In the genomic region with DNA sequence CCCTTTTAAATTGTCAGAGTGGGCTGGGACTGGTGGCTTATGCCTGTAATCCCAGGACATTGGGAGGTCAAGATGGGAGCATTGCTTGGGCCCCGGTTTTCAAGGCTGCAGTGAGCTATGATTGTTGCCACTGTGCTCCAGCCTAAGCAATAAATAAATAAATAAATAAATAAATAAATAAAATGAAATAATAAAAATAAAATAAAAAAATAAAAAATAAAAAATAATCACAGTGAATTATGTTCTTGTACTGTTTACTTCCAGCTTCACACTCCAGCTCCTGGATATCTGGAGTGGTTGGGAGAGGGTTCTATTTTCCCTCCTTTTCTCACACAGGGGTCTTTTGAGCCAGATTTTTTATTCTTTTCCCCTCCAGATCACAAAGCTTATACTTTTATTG, we compare ENCODE assay signal across 38 cellular contexts.
"Had no signal": no experiment of that assay in that cellular context is flagged by ENCODE, and none has a peak within 500 bp of the region (broad histone marks: within the 10 kb centered on the region; RNA-seq: fewer than 3 reads in every experiment).

No MANE protein-coding gene starts in this region.

- H3K4me1 Mint-ChIP-seq: activated CD4-positive, alpha-beta memory T cell treated with anti-CD3 and anti-CD28 coated beads, Interleukin-2, amount 10 ng/mL, durations not matched to agents 7 days and 5 days; activated CD4-positive, alpha-beta T cell treated with anti-CD3 and anti-CD28 coated beads for 36 hours; activated CD4-positive, alpha-beta T cell treated with anti-CD3 and anti-CD28 coated beads, Interleukin-2, amount 10 ng/mL, durations not matched to agents 7 days and 5 days; activated naive CD4-positive, alpha-beta T cell treated with anti-CD3 and anti-CD28 coated beads, Interleukin-2, amount 10 ng/mL, durations not matched to agents 7 days and 5 days; activated naive CD4-positive, alpha-beta T cell treated with anti-CD3 and anti-CD28 coated beads, Interleukin-2, amount 50 U/mL, for 24 hours; activated naive CD8-positive, alpha-beta T cell treated with anti-CD3 and anti-CD28 coated beads, Interleukin-2, amount 50 U/mL, for 24 hours; brain; central memory CD8-positive, alpha-beta T cell had no signal

- H3K27me3 ChIP-seq: ascending aorta, cardiac muscle cell had no signal

- FAIRE-seq: bronchial epithelial cell, TTC549 had no signal

- H3K9me3 Mint-ChIP-seq: activated CD4-positive, alpha-beta memory T cell treated with anti-CD3 and anti-CD28 coated beads, Interleukin-2, amount 10 ng/mL, durations not matched to agents 7 days and 5 days; activated CD4-positive, alpha-beta T cell treated with anti-CD3 and anti-CD28 coated beads, Interleukin-2, amount 10 ng/mL, durations not matched to agents 7 days and 5 days; activated naive CD4-positive, alpha-beta T cell treated with anti-CD3 and anti-CD28 coated beads, Interleukin-2, amount 10 ng/mL, durations not matched to agents 7 days and 5 days; activated naive CD4-positive, alpha-beta T cell treated with anti-CD3 and anti-CD28 coated beads, Interleukin-2, amount 50 U/mL, for 24 hours; activated naive CD8-positive, alpha-beta T cell treated with anti-CD3 and anti-CD28 coated beads, Interleukin-2, amount 10 ng/mL, durations not matched to agents 7 days and 5 days; activated naive CD8-positive, alpha-beta T cell treated with anti-CD3 and anti-CD28 coated beads, Interleukin-2, amount 50 U/mL, for 24 hours; activated T-cell treated with anti-CD3 and anti-CD28 coated beads, Interleukin-2, amount 50 U/mL, for 24 hours; activated T-helper 2 cell treated with anti-CD3 and anti-CD28 coated beads, Interferon-gamma antibody, Interleukin-2, Interleukin-4, amounts not matched to agents 10 μg/mL and 5 μg/mL and 100 μg/mL, durations not matched to agents 14 hours and 24 hours and 36 hours; brain; central memory CD8-positive, alpha-beta T cell; T-helper 1 cell treated with Interleukin-12 subunit alpha and Interleukin-12 subunit beta and Interleukin-4 antibody, amounts not matched to agents 30 μg/mL and 1 μg/mL, for 36 hours; T-helper 2 cell treated with Interferon-gamma antibody and Interleukin-4, amounts not matched to agents 5 μg/mL and 100 μg/mL, for 36 hours had no signal

- H3K36me3 Mint-ChIP-seq: activated CD8-positive, alpha-beta memory T cell treated with anti-CD3 and anti-CD28 coated beads, Interleukin-2, amount 10 ng/mL, durations not matched to agents 7 days and 5 days; activated naive CD4-positive, alpha-beta T cell treated with anti-CD3 and anti-CD28 coated beads, Interleukin-2, amount 10 ng/mL, durations not matched to agents 7 days and 5 days; activated naive CD4-positive, alpha-beta T cell treated with anti-CD3 and anti-CD28 coated beads, Interleukin-2, amount 50 U/mL, for 24 hours; activated naive CD8-positive, alpha-beta T cell; activated naive CD8-positive, alpha-beta T cell treated with anti-CD3 and anti-CD28 coated beads, Interleukin-2, amount 10 ng/mL, durations not matched to agents 7 days and 5 days; brain had no signal

- ATAC-seq: activated CD4-positive, alpha-beta T cell treated with anti-CD3 and anti-CD28 coated beads for 36 hours; activated CD4-positive, CD25-positive, alpha-beta regulatory T cell treated with anti-CD3 and anti-CD28 coated beads, Interleukin-2, amount 50 U/mL, for 24 hours; activated CD8-positive, alpha-beta memory T cell treated with anti-CD3 and anti-CD28 coated beads, Interleukin-2, amount 10 ng/mL, durations not matched to agents 7 days and 5 days; activated CD8-positive, alpha-beta T cell treated with anti-CD3 and anti-CD28 coated beads, Interleukin-2, amount 10 ng/mL, durations not matched to agents 7 days and 5 days; activated naive CD8-positive, alpha-beta T cell treated with anti-CD3 and anti-CD28 coated beads, Interleukin-2, amount 50 U/mL, for 24 hours had no signal

- H3K4me3 Mint-ChIP-seq: activated CD4-positive, alpha-beta memory T cell treated with anti-CD3 and anti-CD28 coated beads, Interleukin-2, amount 10 ng/mL, durations not matched to agents 7 days and 5 days; activated CD4-positive, alpha-beta T cell treated with anti-CD3 and anti-CD28 coated beads for 36 hours; activated CD4-positive, alpha-beta T cell treated with anti-CD3 and anti-CD28 coated beads, Interleukin-2, amount 10 ng/mL, durations not matched to agents 7 days and 5 days; activated CD8-positive, alpha-beta memory T cell treated with anti-CD3 and anti-CD28 coated beads, Interleukin-2, amount 10 ng/mL, durations not matched to agents 7 days and 5 days; activated CD8-positive, alpha-beta T cell treated with anti-CD3 and anti-CD28 coated beads, Interleukin-2, amount 10 ng/mL, durations not matched to agents 7 days and 5 days; activated naive CD4-positive, alpha-beta T cell treated with anti-CD3 and anti-CD28 coated beads, Interleukin-2, amount 10 ng/mL, durations not matched to agents 7 days and 5 days; activated naive CD4-positive, alpha-beta T cell treated with anti-CD3 and anti-CD28 coated beads, Interleukin-2, amount 50 U/mL, for 24 hours; activated naive CD8-positive, alpha-beta T cell; activated naive CD8-positive, alpha-beta T cell treated with anti-CD3 and anti-CD28 coated beads, Interleukin-2, amount 10 ng/mL, durations not matched to agents 7 days and 5 days; activated naive CD8-positive, alpha-beta T cell treated with anti-CD3 and anti-CD28 coated beads, Interleukin-2, amount 50 U/mL, for 24 hours; activated T-cell treated with anti-CD3 and anti-CD28 coated beads, Interleukin-2, amount 50 U/mL, for 24 hours; brain; central memory CD8-positive, alpha-beta T cell; T-helper 1 cell treated with Interleukin-12 subunit alpha and Interleukin-12 subunit beta and Interleukin-4 antibody, amounts not matched to agents 30 μg/mL and 1 μg/mL, for 36 hours; T-helper 2 cell treated with Interferon-gamma antibody and Interleukin-4, amounts not matched to agents 5 μg/mL and 100 μg/mL, for 36 hours had no signal

- H3K36me3 ChIP-seq: ascending aorta, cardiac muscle cell had no signal

- H3K4me1 ChIP-seq: ascending aorta had no signal

- DNase-seq: activated CD4-positive, alpha-beta memory T cell treated with anti-CD3 and anti-CD28 coated beads, Interleukin-2, amount 10 ng/mL, durations not matched to agents 7 days and 5 days; activated CD4-positive, alpha-beta T cell treated with anti-CD3 and anti-CD28 coated beads for 1 hour; activated CD4-positive, alpha-beta T cell treated with anti-CD3 and anti-CD28 coated beads for 36 hours; activated CD4-positive, alpha-beta T cell treated with anti-CD3 and anti-CD28 coated beads for 48 hours; activated CD4-positive, alpha-beta T cell treated with anti-CD3 and anti-CD28 coated beads, Interleukin-2, amount 10 ng/mL, durations not matched to agents 7 days and 5 days; activated CD4-positive, alpha-beta T cell treated with anti-CD3 and anti-CD28 coated beads, Interleukin-2, amount 50 U/mL, for 48 hours; activated CD4-positive, CD25-positive, alpha-beta regulatory T cell; activated CD8-positive, alpha-beta memory T cell treated with anti-CD3 and anti-CD28 coated beads for 24 hours; activated CD8-positive, alpha-beta memory T cell treated with anti-CD3 and anti-CD28 coated beads, Interleukin-2, amount 10 ng/mL, durations not matched to agents 7 days and 5 days; activated CD8-positive, alpha-beta memory T cell treated with anti-CD3 and anti-CD28 coated beads, Interleukin-2, amount 50 U/mL, for 48 hours; activated CD8-positive, alpha-beta T cell treated with anti-CD3 and anti-CD28 coated beads, Interleukin-2, amount 10 ng/mL, durations not matched to agents 7 days and 5 days; activated effector memory CD4-positive, alpha-beta T cell treated with Interleukin-2 at 50 U/mL for 16 hours; activated gamma-delta T cell; activated naive CD4-positive, alpha-beta T cell treated with anti-CD3 and anti-CD28 coated beads, Interleukin-2, amount 10 ng/mL, durations not matched to agents 7 days and 5 days; activated naive CD4-positive, alpha-beta T cell treated with Interleukin-2 at 50 U/mL for 16 hours; activated naive CD8-positive, alpha-beta T cell treated with anti-CD3 and anti-CD28 coated beads, Interleukin-2, amount 10 ng/mL, durations not matched to agents 7 days and 5 days; activated naive CD8-positive, alpha-beta T cell treated with anti-CD3 and anti-CD28 coated beads, Interleukin-2, amount 50 U/mL, for 24 hours; activated T-cell treated with anti-CD3 and anti-CD28 coated beads, Interleukin-2, amount 50 U/mL, for 24 hours; activated T-cell treated with anti-CD3 and anti-CD28 coated beads, Interleukin-2, amount 50 U/mL, for 48 hours; amygdala; anterior cingulate cortex; caudate nucleus; cerebellar nuclear complex; T-helper 2 cell; T-helper 9 cell had no signal

- H3K27ac Mint-ChIP-seq: activated CD4-positive, alpha-beta memory T cell treated with anti-CD3 and anti-CD28 coated beads, Interleukin-2, amount 10 ng/mL, durations not matched to agents 7 days and 5 days; activated CD4-positive, alpha-beta T cell treated with anti-CD3 and anti-CD28 coated beads for 36 hours; activated CD4-positive, alpha-beta T cell treated with anti-CD3 and anti-CD28 coated beads, Interleukin-2, amount 10 ng/mL, durations not matched to agents 7 days and 5 days; activated CD8-positive, alpha-beta memory T cell treated with anti-CD3 and anti-CD28 coated beads, Interleukin-2, amount 10 ng/mL, durations not matched to agents 7 days and 5 days; activated CD8-positive, alpha-beta T cell treated with anti-CD3 and anti-CD28 coated beads, Interleukin-2, amount 10 ng/mL, durations not matched to agents 7 days and 5 days; activated naive CD4-positive, alpha-beta T cell treated with anti-CD3 and anti-CD28 coated beads, Interleukin-2, amount 10 ng/mL, durations not matched to agents 7 days and 5 days; activated naive CD4-positive, alpha-beta T cell treated with anti-CD3 and anti-CD28 coated beads, Interleukin-2, amount 50 U/mL, for 24 hours; activated naive CD8-positive, alpha-beta T cell; activated naive CD8-positive, alpha-beta T cell treated with anti-CD3 and anti-CD28 coated beads, Interleukin-2, amount 10 ng/mL, durations not matched to agents 7 days and 5 days; activated naive CD8-positive, alpha-beta T cell treated with anti-CD3 and anti-CD28 coated beads, Interleukin-2, amount 50 U/mL, for 24 hours; activated T-cell treated with anti-CD3 and anti-CD28 coated beads, Interleukin-2, amount 50 U/mL, for 24 hours; activated T-helper 2 cell treated with anti-CD3 and anti-CD28 coated beads, Interferon-gamma antibody, Interleukin-2, Interleukin-4, amounts not matched to agents 10 μg/mL and 5 μg/mL and 100 μg/mL, durations not matched to agents 14 hours and 24 hours and 36 hours; brain; T-helper 1 cell treated with Interleukin-12 subunit alpha and Interleukin-12 subunit beta and Interleukin-4 antibody, amounts not matched to agents 30 μg/mL and 1 μg/mL, for 36 hours; T-helper 2 cell treated with Interferon-gamma antibody and Interleukin-4, amounts not matched to agents 5 μg/mL and 100 μg/mL, for 36 hours had no signal

- H3K27ac ChIP-seq: ascending aorta, cardiac muscle cell, VCaP had no signal

- H3K9me3 ChIP-seq: ascending aorta had no signal

- H3K4me3 ChIP-seq: ascending aorta, cardiac muscle cell had no signal
